30 cellular contexts compared by ENCODE assay signal in genomic region chr1:118868387-118868786, GRCh38.
"Had no signal": no experiment of that assay in that cellular context is flagged by ENCODE, and none has a peak within 500 bp of the region (broad histone marks: within the 10 kb centered on the region; RNA-seq: fewer than 3 reads in every experiment).

No MANE protein-coding gene starts in this region.

- H3K27ac ChIP-seq: colonic mucosa, coronary artery, dorsolateral prefrontal cortex, epithelial cell of prostate, esophagus muscularis mucosa, esophagus squamous epithelium, foreskin keratinocyte, gastrocnemius medialis, gastroesophageal sphincter, heart left ventricle, heart right ventricle, hepatocyte had no signal

- DNase-seq: colonic mucosa; cortex of kidney; dermis blood vessel endothelial cell; dorsolateral prefrontal cortex; effector CD4-positive, alpha-beta T cell; effector CD8-positive, alpha-beta T cell; effector memory CD4-positive, alpha-beta T cell; effector memory CD8-positive, alpha-beta T cell; endodermal cell; erythroblast; esophagus squamous epithelium; foreskin fibroblast; foreskin keratinocyte; foreskin melanocyte; gastrocnemius medialis; glutamatergic neuron; head of caudate nucleus; heart left ventricle; heart right ventricle had no signal

- H3K27me3 ChIP-seq: colonic mucosa, esophagus muscularis mucosa, foreskin keratinocyte, gastrocnemius medialis, heart left ventricle, heart right ventricle, hepatocyte had no signal

- H3K4me1 ChIP-seq: colonic mucosa, esophagus muscularis mucosa, esophagus squamous epithelium, foreskin keratinocyte, gastroesophageal sphincter, heart left ventricle, heart right ventricle had no signal

- H3K4me1 Mint-ChIP-seq: endodermal cell had no signal

- H3K9me3 ChIP-seq: colonic mucosa, esophagus muscularis mucosa, esophagus squamous epithelium, gastrocnemius medialis, gastroesophageal sphincter, heart left ventricle had no signal

- H3K4me3 Mint-ChIP-seq: dendritic cell treated with granulocyte-macrophage colony-stimulating factor and Interleukin-4, amounts not matched to agents 40 ng/mL and 50 ng/mL, for 4 days; effector memory CD8-positive, alpha-beta T cell; endodermal cell had no signal

- H3K9me3 Mint-ChIP-seq: endodermal cell had no signal

- H3K4me3 ChIP-seq: colonic mucosa, coronary artery, dorsolateral prefrontal cortex, esophagus muscularis mucosa, esophagus squamous epithelium, gastrocnemius medialis, gastroesophageal sphincter, heart left ventricle, heart right ventricle, hepatocyte had no signal

- H2AFZ ChIP-seq: hepatocyte had no signal

- H3K4me2 ChIP-seq: hepatocyte had no signal

- H3K36me3 ChIP-seq: colonic mucosa, esophagus muscularis mucosa, esophagus squamous epithelium, gastrocnemius medialis, gastroesophageal sphincter, heart left ventricle, heart right ventricle had no signal

- ATAC-seq: effector memory CD8-positive, alpha-beta T cell; esophagus mucosa; foreskin keratinocyte; gastrocnemius medialis; gastroesophageal sphincter; heart left ventricle; heart right ventricle had no signal

- H3K27ac Mint-ChIP-seq: dendritic cell treated with granulocyte-macrophage colony-stimulating factor and Interleukin-4, amounts not matched to agents 40 ng/mL and 50 ng/mL, for 4 days; effector memory CD8-positive, alpha-beta T cell; endodermal cell had no signal

- H3K79me2 ChIP-seq: hepatocyte had no signal

- H3K27me3 Mint-ChIP-seq: dendritic cell treated with granulocyte-macrophage colony-stimulating factor and Interleukin-4, amounts not matched to agents 40 ng/mL and 50 ng/mL, for 4 days; effector memory CD8-positive, alpha-beta T cell had no signal

- FAIRE-seq: colon, endometrium, endothelial cell of umbilical vein, frontal cortex had no signal
